Comparison of ENCODE assay signal across 7 cellular contexts in the genomic region with DNA sequence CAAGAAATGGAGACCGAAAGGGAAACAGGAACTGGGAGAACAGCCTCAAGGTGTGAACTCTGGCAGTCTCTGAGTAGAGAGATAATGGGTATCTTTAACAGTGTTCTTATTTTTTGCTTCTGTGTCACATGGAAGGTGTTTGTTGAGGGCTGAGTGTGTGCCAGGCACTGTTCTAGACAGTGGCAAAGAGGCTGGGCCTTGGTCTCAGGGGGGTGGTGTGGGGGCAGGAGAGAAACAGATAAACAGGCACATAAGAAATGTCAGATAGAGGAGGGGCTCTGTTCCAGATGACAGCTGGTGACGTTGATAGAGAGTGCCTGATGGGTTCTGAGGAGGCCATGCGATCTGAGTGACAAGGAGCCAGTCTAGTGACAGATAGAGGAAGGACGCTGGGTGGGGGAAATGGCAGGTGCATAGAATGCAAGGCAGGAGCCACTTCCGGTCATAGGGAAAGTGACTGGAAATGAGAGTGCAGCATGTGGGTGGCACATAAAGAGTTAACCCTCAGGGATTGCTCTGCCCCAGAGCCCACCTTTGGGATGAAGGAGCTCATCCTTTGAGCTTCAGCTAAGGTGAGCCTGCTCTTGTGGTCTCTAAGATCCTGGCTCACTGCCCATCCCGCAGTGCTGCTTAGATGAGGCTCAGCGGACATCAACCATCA. TPM values are rescaled to one million over a fixed set of nuclear protein-coding genes. Genes with fewer than 3 reads are reported as not detected.
DNase-seq lines count a peak whose midpoint lies in the region; ATAC-seq lines count a peak whose summit lies in the region.

No MANE protein-coding gene starts in this region.

- intact Hi-C loops in activated T-helper 1 cell treated with anti-CD3 and anti-CD28 coated beads, Interleukin-12 subunit alpha, Interleukin-12 subunit beta, Interleukin-2, Interleukin-4 antibody, amounts not matched to agents 30 ng/mL and 10 ng/mL and 1 ng/mL, durations not matched to agents 14 hours and 24 hours and 36 hours (cut with micrococcal nuclease), result no loop called here

- H3K27me3 Mint-ChIP-seq in central memory CD8-positive, alpha-beta T cell, result no peaks in the 10 kb centered on the region
- no peaks in the 10 kb centered on the region for H3K27me3 Mint-ChIP-seq in stimulated activated memory B cell treated with anti-CD40 and anti-IgM and Interleukin-4, amounts not matched to agents 10 μg/mL and 1 μg/mL and 100 μg/mL, for 72 hours
- H3K27me3 Mint-ChIP-seq in activated T-helper 1 cell treated with anti-CD3 and anti-CD28 coated beads, Interleukin-12 subunit alpha, Interleukin-12 subunit beta, Interleukin-2, Interleukin-4 antibody, amounts not matched to agents 30 ng/mL and 10 ng/mL and 1 ng/mL, durations not matched to agents 14 hours and 24 hours and 36 hours (ENCODE audit: insufficient read depth), result peaks cover 16% of the 10 kb centered on the region

- peak; percentile 72 for ATAC-seq in GM19438 (IDR thresholded peaks at IDR 0.05; ENCODE audit: low read depth, unreplicated experiment)
- ATAC-seq in HG03045 (IDR thresholded peaks at IDR 0.05; ENCODE audit: unreplicated experiment), result peak; percentile 85
- ATAC-seq in central memory CD8-positive, alpha-beta T cell (replicated peaks; ENCODE audit: extremely low read depth, poor library complexity, severe bottlenecking), result peak; percentile 40
- ATAC-seq in stimulated activated memory B cell treated with anti-CD40 and anti-IgM and Interleukin-4, amounts not matched to agents 10 μg/mL and 1 μg/mL and 100 μg/mL, for 72 hours, result peak; percentile 86

- H3K4me1 Mint-ChIP-seq in central memory CD8-positive, alpha-beta T cell, result peaks cover 14% of the 10 kb centered on the region
- H3K4me1 Mint-ChIP-seq in stimulated activated memory B cell treated with anti-CD40 and anti-IgM and Interleukin-4, amounts not matched to agents 10 μg/mL and 1 μg/mL and 100 μg/mL, for 72 hours, result peaks cover 35% of the 10 kb centered on the region
- H3K4me1 Mint-ChIP-seq in activated T-helper 1 cell treated with anti-CD3 and anti-CD28 coated beads, Interleukin-12 subunit alpha, Interleukin-12 subunit beta, Interleukin-2, Interleukin-4 antibody, amounts not matched to agents 30 ng/mL and 10 ng/mL and 1 ng/mL, durations not matched to agents 14 hours and 24 hours and 36 hours (ENCODE audit: low read depth), result peaks cover 7% of the 10 kb centered on the region

- peaks cover 2% of the 10 kb centered on the region for H3K36me3 Mint-ChIP-seq in central memory CD8-positive, alpha-beta T cell (ENCODE audit: insufficient read depth)
- H3K36me3 Mint-ChIP-seq in stimulated activated memory B cell treated with anti-CD40 and anti-IgM and Interleukin-4, amounts not matched to agents 10 μg/mL and 1 μg/mL and 100 μg/mL, for 72 hours, result no peaks in the 10 kb centered on the region
- no peaks in the 10 kb centered on the region for H3K36me3 Mint-ChIP-seq in activated T-helper 1 cell treated with anti-CD3 and anti-CD28 coated beads, Interleukin-12 subunit alpha, Interleukin-12 subunit beta, Interleukin-2, Interleukin-4 antibody, amounts not matched to agents 30 ng/mL and 10 ng/mL and 1 ng/mL, durations not matched to agents 14 hours and 24 hours and 36 hours (ENCODE audit: low read depth)

- no peak overlapping the region for H3K27ac Mint-ChIP-seq in central memory CD8-positive, alpha-beta T cell (ENCODE audit: low read depth)
- H3K27ac Mint-ChIP-seq in stimulated activated memory B cell treated with anti-CD40 and anti-IgM and Interleukin-4, amounts not matched to agents 10 μg/mL and 1 μg/mL and 100 μg/mL, for 72 hours, result peak overlapping the region; percentile 9
- H3K27ac Mint-ChIP-seq in activated T-helper 1 cell treated with anti-CD3 and anti-CD28 coated beads, Interleukin-12 subunit alpha, Interleukin-12 subunit beta, Interleukin-2, Interleukin-4 antibody, amounts not matched to agents 30 ng/mL and 10 ng/mL and 1 ng/mL, durations not matched to agents 14 hours and 24 hours and 36 hours, result no peak overlapping the region

- no peaks in the 10 kb centered on the region for H3K9me3 Mint-ChIP-seq in central memory CD8-positive, alpha-beta T cell
- H3K9me3 Mint-ChIP-seq in stimulated activated memory B cell treated with anti-CD40 and anti-IgM and Interleukin-4, amounts not matched to agents 10 μg/mL and 1 μg/mL and 100 μg/mL, for 72 hours, result no peaks in the 10 kb centered on the region
- no peaks in the 10 kb centered on the region for H3K9me3 Mint-ChIP-seq in activated T-helper 1 cell treated with anti-CD3 and anti-CD28 coated beads, Interleukin-12 subunit alpha, Interleukin-12 subunit beta, Interleukin-2, Interleukin-4 antibody, amounts not matched to agents 30 ng/mL and 10 ng/mL and 1 ng/mL, durations not matched to agents 14 hours and 24 hours and 36 hours

- no peak overlapping the region for H3K4me3 Mint-ChIP-seq in central memory CD8-positive, alpha-beta T cell
- no peak overlapping the region for H3K4me3 Mint-ChIP-seq in stimulated activated memory B cell treated with anti-CD40 and anti-IgM and Interleukin-4, amounts not matched to agents 10 μg/mL and 1 μg/mL and 100 μg/mL, for 72 hours
- H3K4me3 Mint-ChIP-seq in activated T-helper 1 cell treated with anti-CD3 and anti-CD28 coated beads, Interleukin-12 subunit alpha, Interleukin-12 subunit beta, Interleukin-2, Interleukin-4 antibody, amounts not matched to agents 30 ng/mL and 10 ng/mL and 1 ng/mL, durations not matched to agents 14 hours and 24 hours and 36 hours, result no peak overlapping the region

- DNase-seq in central memory CD8-positive, alpha-beta T cell (ENCODE audit: low spot score in 2 of 2), result no peak
- DNase-seq in retina (no peak), GDM1 (lab: John Stamatoyannopoulos, UW) (no peak)
- DNase-seq in activated T-helper 1 cell treated with anti-CD3 and anti-CD28 coated beads, Interleukin-12 subunit alpha, Interleukin-12 subunit beta, Interleukin-2, Interleukin-4 antibody, amounts not matched to agents 30 ng/mL and 10 ng/mL and 1 ng/mL, durations not matched to agents 14 hours and 24 hours and 36 hours (ENCODE audit: low spot score), result no peak

RNA-seq across cellular contexts. Expression of a gene that starts 33.9 kb away (rescaled TPM):
- 7.0 and 9.3 TPM in 2 replicates for total RNA-seq in activated T-helper 1 cell treated with anti-CD3 and anti-CD28 coated beads, Interleukin-12 subunit alpha, Interleukin-12 subunit beta, Interleukin-2, Interleukin-4 antibody, amounts not matched to agents 30 ng/mL and 10 ng/mL and 1 ng/mL, durations not matched to agents 14 hours and 24 hours and 36 hours
